ENCODE assay signal across 1 cellular context in the genomic region with DNA sequence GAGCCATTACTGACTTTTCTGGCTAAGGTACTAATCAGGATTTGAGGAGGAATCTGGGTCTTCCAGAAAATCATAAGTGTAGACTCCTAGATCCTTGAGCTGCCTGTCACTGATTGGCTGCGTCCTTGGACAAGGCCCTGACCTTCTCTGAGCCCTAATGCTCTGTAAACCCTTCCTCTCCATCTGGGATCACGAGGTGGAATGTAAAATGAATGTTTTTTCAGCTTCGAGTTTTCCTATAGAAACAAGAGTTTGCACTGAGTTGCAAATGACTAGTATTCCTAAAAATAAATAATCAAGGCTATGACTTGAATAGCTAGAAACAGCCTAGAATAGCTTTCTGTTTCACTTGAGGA.
TF ChIP-seq lines count a peak whose summit lies in the region.

No MANE protein-coding gene starts in this region.

TF ChIP-seq in HCT116, 20 proteins besides CTCF, POLR2A, EP300 and RAD21 (continued from another document):
- TF ChIP-seq REST (IDR thresholded peaks at IDR 0.05; ENCODE audit: low read depth), result no peak
- TF ChIP-seq JUND (IDR thresholded peaks at IDR 0.05), result no peak
- no peak for TF ChIP-seq ZFX (IDR thresholded peaks at IDR 0.05)
- TF ChIP-seq SRF (IDR thresholded peaks at IDR 0.05; ENCODE audit: low read depth), result no peak
- no peak for TF ChIP-seq EZH2phosphoT487 (IDR thresholded peaks at IDR 0.05; ENCODE audit: borderline replicate concordance)
- no peak for TF ChIP-seq ELF1 (IDR thresholded peaks at IDR 0.05; ENCODE audit: borderline replicate concordance, low read depth)
- no peak for TF ChIP-seq ZBTB33 (IDR thresholded peaks at IDR 0.05; ENCODE audit: extremely low read depth, insufficient replicate concordance, low read length)
- no peak for TF ChIP-seq YY1 (IDR thresholded peaks at IDR 0.05; ENCODE audit: extremely low read depth, insufficient replicate concordance, low read depth, low read length)
- TF ChIP-seq POLR2AphosphoS5 (IDR thresholded peaks at IDR 0.05; ENCODE audit: low read depth, low read length), result no peak
- TF ChIP-seq FOSL1 (IDR thresholded peaks at IDR 0.05; ENCODE audit: low read depth), result no peak
